8 cellular contexts compared by ENCODE assay signal in genomic region chr2:111491181-111491580, GRCh38.
A peak's percentile ranks its signal among the peaks of the same experiment; 100 is the strongest.
DNase-seq lines count a peak whose midpoint lies in the region; ATAC-seq and TF ChIP-seq lines count a peak whose summit lies in the region.
"Not testable (repeated sequence)": the region's sequence is repeated elsewhere in the genome, so short reads cannot be mapped to it uniquely, and the experiment has no call there.

No MANE protein-coding gene starts in this region.

- not testable (repeated sequence) for H3K27me3 ChIP-seq in AG04450 (ENCODE audit: control insufficient read depth, insufficient read depth, low read length); neutrophil

- H3K9me3 ChIP-seq in AG04450 (ENCODE audit: control insufficient read depth, insufficient read depth, low read length); neutrophil: not testable (repeated sequence)

- ATAC-seq in HG03354 (IDR thresholded peaks at IDR 0.05; ENCODE audit: poor library complexity, severe bottlenecking, unreplicated experiment) (peak; percentile 42), Right ventricle myocardium inferior (peak; percentile 58)
- peak; percentile 18 for ATAC-seq in activated naive CD8-positive, alpha-beta T cell treated with anti-CD3 and anti-CD28 coated beads, Interleukin-2, amount 10 ng/mL, durations not matched to agents 7 days and 5 days (ENCODE audit: low read depth)

- intact Hi-C loops in Right ventricle myocardium inferior (cut with DNase I), result not testable (repeated sequence)

- not testable (repeated sequence) for H3K36me3 Mint-ChIP-seq in activated T-cell treated with anti-CD3 and anti-CD28 coated beads, Interleukin-2, amount 50 U/mL, for 24 hours (ENCODE audit: low read depth); activated naive CD8-positive, alpha-beta T cell treated with anti-CD3 and anti-CD28 coated beads, Interleukin-2, amount 10 ng/mL, durations not matched to agents 7 days and 5 days; stimulated activated naive CD8-positive, alpha-beta T cell treated with anti-CD3 and anti-CD28 coated beads, Interleukin-15, Interleukin-2, amounts not matched to agents 100 ng/mL and 50 ng/mL, for 24 hours (ENCODE audit: low read depth)

- peak overlapping the region; percentile 85 for H3K27ac Mint-ChIP-seq in activated T-cell treated with anti-CD3 and anti-CD28 coated beads, Interleukin-2, amount 50 U/mL, for 24 hours
- H3K27ac Mint-ChIP-seq in activated naive CD8-positive, alpha-beta T cell treated with anti-CD3 and anti-CD28 coated beads, Interleukin-2, amount 10 ng/mL, durations not matched to agents 7 days and 5 days; stimulated activated naive CD8-positive, alpha-beta T cell treated with anti-CD3 and anti-CD28 coated beads, Interleukin-15, Interleukin-2, amounts not matched to agents 100 ng/mL and 50 ng/mL, for 24 hours: not testable (repeated sequence)

- H3K4me3 Mint-ChIP-seq in activated T-cell treated with anti-CD3 and anti-CD28 coated beads, Interleukin-2, amount 50 U/mL, for 24 hours, result peak overlapping the region; percentile 78
- not testable (repeated sequence) for H3K4me3 Mint-ChIP-seq in activated naive CD8-positive, alpha-beta T cell treated with anti-CD3 and anti-CD28 coated beads, Interleukin-2, amount 10 ng/mL, durations not matched to agents 7 days and 5 days
- peak overlapping the region; percentile 50 for H3K4me3 Mint-ChIP-seq in stimulated activated naive CD8-positive, alpha-beta T cell treated with anti-CD3 and anti-CD28 coated beads, Interleukin-15, Interleukin-2, amounts not matched to agents 100 ng/mL and 50 ng/mL, for 24 hours

- H3K4me3 ChIP-seq in AG04450 (ENCODE audit: low read depth, low read length) (peak overlapping the region; percentile 27; the same call in 1 of the 2 replicates), WI38 (ENCODE audit: low read depth, low read length) (peak overlapping the region; percentile 43)
- not testable (repeated sequence) for H3K4me3 ChIP-seq in neutrophil (ENCODE audit: low read depth in 1 of 2, low read length in 1 of 2)

- POLR2A ChIA-PET in AG04450 (lab: Yijun Ruan, JAX); activated naive CD8-positive, alpha-beta T cell treated with anti-CD3 and anti-CD28 coated beads, Interleukin-2, amount 10 ng/mL, durations not matched to agents 7 days and 5 days (lab: Charles Lee): not testable (repeated sequence)

- H3K9me3 Mint-ChIP-seq in activated T-cell treated with anti-CD3 and anti-CD28 coated beads, Interleukin-2, amount 50 U/mL, for 24 hours; activated naive CD8-positive, alpha-beta T cell treated with anti-CD3 and anti-CD28 coated beads, Interleukin-2, amount 10 ng/mL, durations not matched to agents 7 days and 5 days; stimulated activated naive CD8-positive, alpha-beta T cell treated with anti-CD3 and anti-CD28 coated beads, Interleukin-15, Interleukin-2, amounts not matched to agents 100 ng/mL and 50 ng/mL, for 24 hours: not testable (repeated sequence)

- H3K27me3 Mint-ChIP-seq in activated T-cell treated with anti-CD3 and anti-CD28 coated beads, Interleukin-2, amount 50 U/mL, for 24 hours; activated naive CD8-positive, alpha-beta T cell treated with anti-CD3 and anti-CD28 coated beads, Interleukin-2, amount 10 ng/mL, durations not matched to agents 7 days and 5 days; stimulated activated naive CD8-positive, alpha-beta T cell treated with anti-CD3 and anti-CD28 coated beads, Interleukin-15, Interleukin-2, amounts not matched to agents 100 ng/mL and 50 ng/mL, for 24 hours: not testable (repeated sequence)

- not testable (repeated sequence) for DNase-seq in AG04450 (ENCODE audit: low read depth, low spot score); activated T-cell treated with anti-CD3 and anti-CD28 coated beads, Interleukin-2, amount 50 U/mL, for 24 hours; activated naive CD8-positive, alpha-beta T cell treated with anti-CD3 and anti-CD28 coated beads, Interleukin-2, amount 10 ng/mL, durations not matched to agents 7 days and 5 days; Right ventricle myocardium inferior (ENCODE audit: missing footprints)

- H3K4me1 ChIP-seq in neutrophil (ENCODE audit: control insufficient read depth in 1 of 2, insufficient read depth in 1 of 2, low read depth in 1 of 2, low read length in 1 of 2), result peaks cover 26% of the 10 kb centered on the region in 2 experiments

- H3K4me1 Mint-ChIP-seq in activated T-cell treated with anti-CD3 and anti-CD28 coated beads, Interleukin-2, amount 50 U/mL, for 24 hours (ENCODE audit: low read depth), result peaks cover 23% of the 10 kb centered on the region
- peaks cover 11% of the 10 kb centered on the region for H3K4me1 Mint-ChIP-seq in activated naive CD8-positive, alpha-beta T cell treated with anti-CD3 and anti-CD28 coated beads, Interleukin-2, amount 10 ng/mL, durations not matched to agents 7 days and 5 days
- H3K4me1 Mint-ChIP-seq in stimulated activated naive CD8-positive, alpha-beta T cell treated with anti-CD3 and anti-CD28 coated beads, Interleukin-15, Interleukin-2, amounts not matched to agents 100 ng/mL and 50 ng/mL, for 24 hours (ENCODE audit: low read depth), result peaks cover 18% of the 10 kb centered on the region

- peak overlapping the region; percentile 52 for H3K27ac ChIP-seq in AG04450 (ENCODE audit: low read depth, low read length)
- H3K27ac ChIP-seq in neutrophil, result peak overlapping the region; percentile 41

- CTCF ChIA-PET in AG04450 (lab: Charles Lee), result not testable (repeated sequence)

- not testable (repeated sequence) for H3K36me3 ChIP-seq in neutrophil

- not testable (repeated sequence) for TF ChIP-seq CTCF in AG04450 (IDR thresholded peaks at IDR 0.05; ENCODE audit: low read depth, low read length); WI38 (IDR thresholded peaks at IDR 0.05; ENCODE audit: low read depth, low read length); neutrophil (IDR thresholded peaks at IDR 0.05)
